In genomic region chr6:30829639-30830250, GRCh38 we compare ENCODE assay signal across 10 cellular contexts. TPM values are rescaled to one million over a fixed set of nuclear protein-coding genes. Genes with fewer than 3 reads are reported as not detected.
A peak's percentile ranks its signal among the peaks of the same experiment; 100 is the strongest.
DNase-seq lines count a peak whose midpoint lies in the region; ATAC-seq and TF ChIP-seq lines count a peak whose summit lies in the region.
"Had no signal": no experiment of that assay in that cellular context is flagged by ENCODE, and none has a peak within 500 bp of the region (broad histone marks: within the 10 kb centered on the region; RNA-seq: fewer than 3 reads in every experiment).

No MANE protein-coding gene starts in this region.

- no peaks in the 10 kb centered on the region for H3K27me3 ChIP-seq in A673 (replicated peaks; ENCODE audit: insufficient read depth, low read depth, low read length, poor library complexity)
- no peaks in the 10 kb centered on the region for H3K27me3 ChIP-seq in naive thymus-derived CD4-positive, alpha-beta T cell (ENCODE audit: control insufficient read depth in 2 of 2, insufficient read depth in 2 of 2, low read length in 2 of 2)

- DNase-seq in A673 (ENCODE audit: low spot score) (no peak), HFFc6 (no peak), foreskin melanocyte (no peak), erythroblast (lab: John Stamatoyannopoulos, UW) (no peak)
- DNase-seq in activated naive CD8-positive, alpha-beta T cell treated with anti-CD3 and anti-CD28 coated beads for 36 hours, result no peak
- peak in 1 of 9 donors; percentile 19 for DNase-seq in naive thymus-derived CD4-positive, alpha-beta T cell
- DNase-seq: NCI-H69 had no signal

- H3K9me3 ChIP-seq in A673 (ENCODE audit: low read depth, low read length, poor library complexity, severe bottlenecking), result no peaks in the 10 kb centered on the region
- H3K9me3 ChIP-seq in naive thymus-derived CD4-positive, alpha-beta T cell (ENCODE audit: control insufficient read depth in 2 of 3, low read length in 3 of 3), result no peaks in the 10 kb centered on the region

- H3K36me3 Mint-ChIP-seq in HFFc6 (ENCODE audit: low read depth), result no peaks in the 10 kb centered on the region
- H3K36me3 Mint-ChIP-seq in activated naive CD8-positive, alpha-beta T cell treated with anti-CD3 and anti-CD28 coated beads for 36 hours, result peaks cover 22% of the 10 kb centered on the region
- H3K36me3 Mint-ChIP-seq in naive thymus-derived CD4-positive, alpha-beta T cell, result peaks cover 5 to 20% (median 6%) of the 10 kb centered on the region in 5 donors

- peaks cover 5% of the 10 kb centered on the region for H3K4me1 ChIP-seq in A673 (ENCODE audit: insufficient read depth, low read length, poor library complexity, severe bottlenecking)
- H3K4me1 ChIP-seq in naive thymus-derived CD4-positive, alpha-beta T cell (ENCODE audit: control insufficient read depth in 2 of 2, insufficient read depth in 2 of 2, low read length in 2 of 2), result peaks cover 42 to 43% of the 10 kb centered on the region in 2 donors

- intact Hi-C loops in A673 (cut with micrococcal nuclease; ENCODE audit: unreplicated experiment), result loop anchor here (2.0 to 5.0 kb wide), 2 partner anchors 243 to 257 kb away; no protein-coding TSS in a partner anchor
- intact Hi-C loops in naive thymus-derived CD4-positive, alpha-beta T cell (cut with micrococcal nuclease), result loop anchor here (2.0 to 5.0 kb wide), 6 partner anchors 61 to 257 kb away; partner anchors contain the start of genes FLOT1 (in 1 of the 2) and GTF2H4 (in 1 of the 2)

- POLR2A ChIA-PET in A673 (lab: Charles Lee; ENCODE audit: low non-redundant PET), result interaction anchor here (0.6 kb wide), 1 partner anchor 201 kb away, joined by 9 read pairs; no protein-coding TSS in a partner anchor
- POLR2A ChIA-PET in naive thymus-derived CD4-positive, alpha-beta T cell (lab: Charles Lee), result interaction anchor here (0.5 to 2.9 kb wide), 23 partner anchors 9 to 835 kb away, joined by 3 to 20 read pairs (median 3); partner anchors contain the start of genes DDR1, IER3 and VARS2

- H3K4me1 Mint-ChIP-seq in HFFc6 (ENCODE audit: low read depth), result peaks cover 34% of the 10 kb centered on the region
- peaks cover 61% of the 10 kb centered on the region for H3K4me1 Mint-ChIP-seq in activated naive CD8-positive, alpha-beta T cell treated with anti-CD3 and anti-CD28 coated beads for 36 hours
- H3K4me1 Mint-ChIP-seq in naive thymus-derived CD4-positive, alpha-beta T cell, result peaks cover 57 to 92% (median 85%) of the 10 kb centered on the region in 7 donors

- H3K27me3 Mint-ChIP-seq in HFFc6 (ENCODE audit: insufficient read depth), result peaks cover 2% of the 10 kb centered on the region; the same call in 1 of the 2 replicates
- H3K27me3 Mint-ChIP-seq in activated naive CD8-positive, alpha-beta T cell treated with anti-CD3 and anti-CD28 coated beads for 36 hours, result no peaks in the 10 kb centered on the region
- H3K27me3 Mint-ChIP-seq in naive thymus-derived CD4-positive, alpha-beta T cell, result no peaks in the 10 kb centered on the region

- H3K27ac ChIP-seq in A673 (ENCODE audit: low read depth, low read length, poor library complexity, severe bottlenecking), result no peak overlapping the region
- peak overlapping the region; percentile 84 for H3K27ac ChIP-seq in naive thymus-derived CD4-positive, alpha-beta T cell (ENCODE audit: low read depth, low read length)

- H3K4me3 ChIP-seq in A673 (ENCODE audit: low read depth, low read length, poor library complexity, severe bottlenecking), result no peak overlapping the region
- peak overlapping the region; percentile 80 for H3K4me3 ChIP-seq in naive thymus-derived CD4-positive, alpha-beta T cell (ENCODE audit: low read length)

- no peak for ATAC-seq in naive thymus-derived CD4-positive, alpha-beta T cell
- ATAC-seq in GM18861 (IDR thresholded peaks at IDR 0.05; ENCODE audit: unreplicated experiment), result no peak
- ATAC-seq in HG03354 (IDR thresholded peaks at IDR 0.05; ENCODE audit: poor library complexity, severe bottlenecking, unreplicated experiment), result no peak

- TF ChIP-seq CTCF in A673 (conservative IDR thresholded peaks at IDR 0.05; ENCODE audit: low read depth, low read length) (peak; percentile 23; the same call in 1 of the 2 replicates), HFFc6 (IDR thresholded peaks at IDR 0.05) (peak; percentile 9; the same call in 1 of the 2 replicates)

- CTCF ChIA-PET in A673 (lab: Charles Lee), result interaction anchor here (0.5 to 3.4 kb wide), 5 partner anchors 151 to 258 kb away, joined by 3 to 24 read pairs (median 6); no protein-coding TSS in a partner anchor
- CTCF ChIA-PET in naive thymus-derived CD4-positive, alpha-beta T cell (lab: Charles Lee), result interaction anchor here (0.5 to 14.8 kb wide), 23 partner anchors 8 to 1363 kb away, joined by 3 to 172 read pairs (median 4); partner anchors contain the start of genes DDR1, PSORS1C1 and VARS2

- no peak for TF ChIP-seq POLR2A in erythroblast (IDR thresholded peaks at IDR 0.05; ENCODE audit: low read length)

- H3K9me3 Mint-ChIP-seq in HFFc6, result no peaks in the 10 kb centered on the region
- H3K9me3 Mint-ChIP-seq in activated naive CD8-positive, alpha-beta T cell treated with anti-CD3 and anti-CD28 coated beads for 36 hours, result peaks cover 3% of the 10 kb centered on the region
- no peaks in the 10 kb centered on the region for H3K9me3 Mint-ChIP-seq in naive thymus-derived CD4-positive, alpha-beta T cell
- H3K9me3 Mint-ChIP-seq: neural crest cell had no signal

- BruUV-seq in A673 (replicated peaks; lab: Mats Ljungman, UMichigan), result no TSS peak

- H3K4me3 Mint-ChIP-seq in HFFc6, result no peak overlapping the region
- peak overlapping the region; percentile 93 for H3K4me3 Mint-ChIP-seq in activated naive CD8-positive, alpha-beta T cell treated with anti-CD3 and anti-CD28 coated beads for 36 hours
- peak overlapping the region; percentile 89 to 100 (median 96) for H3K4me3 Mint-ChIP-seq in naive thymus-derived CD4-positive, alpha-beta T cell
- H3K4me3 Mint-ChIP-seq: neural crest cell had no signal

- no peak overlapping the region for H3K27ac Mint-ChIP-seq in HFFc6
- H3K27ac Mint-ChIP-seq in activated naive CD8-positive, alpha-beta T cell treated with anti-CD3 and anti-CD28 coated beads for 36 hours, result peak overlapping the region; percentile 99
- peak overlapping the region; percentile 75 to 99 (median 97) for H3K27ac Mint-ChIP-seq in naive thymus-derived CD4-positive, alpha-beta T cell

- no peaks in the 10 kb centered on the region for H3K36me3 ChIP-seq in A673 (ENCODE audit: insufficient read depth, low read length, poor library complexity, severe bottlenecking)
- peaks cover 0 to 11% (median 0%) of the 10 kb centered on the region in 3 experiments for H3K36me3 ChIP-seq in naive thymus-derived CD4-positive, alpha-beta T cell (ENCODE audit: control insufficient read depth in 2 of 3, insufficient read depth in 3 of 3, low read length in 3 of 3)

RNA-seq across cellular contexts. Expression of gene DDR1, which starts 54.6 kb away (rescaled TPM):
- 48.0 and 57.9 TPM in 2 replicates for total RNA-seq in A673 (2021)
- total RNA-seq in HFFc6 (2021; fragmentation: NEBNext Ultra II Directional; extraction: Animal tissue kit (Norgen Biotek cat#: 25700)), result 10 to 100 TPM; 28.0 to 42.5 (median 31.6) TPM
- total RNA-seq in activated naive CD8-positive, alpha-beta T cell treated with anti-CD3 and anti-CD28 coated beads for 36 hours, result 10 to 100 TPM; 12.0 to 13.7 TPM
- total RNA-seq in naive thymus-derived CD4-positive, alpha-beta T cell, result 10 to 100 TPM; 13.7 to 23.8 (median 18.6) TPM
- 1 to 10 TPM; 1.8 to 8.6 TPM for polyA plus RNA-seq in naive thymus-derived CD4-positive, alpha-beta T cell
